In genomic region chr9:101140728-101141127, GRCh38 we compare ENCODE assay signal across 26 cellular contexts.
"Had no signal": no experiment of that assay in that cellular context is flagged by ENCODE, and none has a peak within 500 bp of the region (broad histone marks: within the 10 kb centered on the region; RNA-seq: fewer than 3 reads in every experiment).

No MANE protein-coding gene starts in this region.

- H3K4me3 ChIP-seq: body of pancreas, breast epithelium, MG63, SJSA1 had no signal

- DNase-seq: activated CD4-positive, alpha-beta T cell treated with anti-CD3 and anti-CD28 coated beads, Interleukin-2, amount 10 ng/mL, durations not matched to agents 24 days and 14 days; activated CD4-positive, alpha-beta T cell treated with anti-CD3 and anti-CD28 coated beads, Interleukin-2, amount 50 U/mL, for 4 hours; activated CD8-positive, alpha-beta T cell treated with anti-CD3 and anti-CD28 coated beads for 36 hours; activated gamma-delta T cell; activated naive CD4-positive, alpha-beta T cell treated with Interleukin-2 at 50 U/mL for 16 hours; activated naive CD8-positive, alpha-beta T cell treated with anti-CD3 and anti-CD28 coated beads, Interleukin-2, amount 10 ng/mL, durations not matched to agents 7 days and 5 days; activated T-cell treated with anti-CD3 and anti-CD28 coated beads, Interleukin-2, amount 50 U/mL, for 1 hour; activated T-cell treated with anti-CD3 and anti-CD28 coated beads, Interleukin-2, amount 50 U/mL, for 72 hours; body of pancreas; Kasumi-1; KG1; MG63; NCI-H1048; NCI-H1105 treated with DMSO at 0.1 percent for 48 hours; NCI-H1436; NCI-H1694; NCI-H1930; NCI-H2081 treated with DMSO at 0.1 percent for 48 hours; NCI-H226; NCI-H510A; NCI-H526; NCI-H748 treated with DMSO at 0.1 percent for 48 hours; SHP77 treated with DMSO at 0.1 percent for 48 hours; SK-N-SH had no signal

- H3K27ac ChIP-seq: body of pancreas, breast epithelium, SJSA1 had no signal
